In genomic region chr6:13304580-13305255, GRCh38 we compare ENCODE assay signal across 8 cellular contexts. TPM values are rescaled to one million over a fixed set of nuclear protein-coding genes. Genes with fewer than 3 reads are reported as not detected.
DNase-seq lines count a peak whose midpoint lies in the region; ATAC-seq and TF ChIP-seq lines count a peak whose summit lies in the region.

No MANE protein-coding gene starts in this region.

- TF ChIP-seq POLR2A in stomach (IDR thresholded peaks at IDR 0.05): no peak

- ATAC-seq in GM18499 (IDR thresholded peaks at IDR 0.05; ENCODE audit: insufficient read depth, unreplicated experiment) (peak; percentile 38), GM21786 (IDR thresholded peaks at IDR 0.05; ENCODE audit: unreplicated experiment) (peak; percentile 36)
- ATAC-seq in naive thymus-derived CD8-positive, alpha-beta T cell: no peak

- H3K4me3 Mint-ChIP-seq in T-helper 1 cell treated with Interleukin-12 subunit alpha and Interleukin-12 subunit beta and Interleukin-4 antibody, amounts not matched to agents 30 μg/mL and 1 μg/mL, for 36 hours: no peak overlapping the region
- peak overlapping the region in 2 of 10 donors; percentile 18 to 69 for H3K4me3 Mint-ChIP-seq in naive thymus-derived CD8-positive, alpha-beta T cell

- no peaks in the 10 kb centered on the region for H3K9me3 Mint-ChIP-seq in T-helper 1 cell treated with Interleukin-12 subunit alpha and Interleukin-12 subunit beta and Interleukin-4 antibody, amounts not matched to agents 30 μg/mL and 1 μg/mL, for 36 hours
- H3K9me3 Mint-ChIP-seq in naive thymus-derived CD8-positive, alpha-beta T cell: no peaks in the 10 kb centered on the region

- DNase-seq in stomach (no peak), AML-193 (lab: John Stamatoyannopoulos, UW) (no peak)
- DNase-seq in naive thymus-derived CD8-positive, alpha-beta T cell: no peak
- no peak for DNase-seq in activated CD4-positive, alpha-beta T cell treated with anti-CD3 and anti-CD28 coated beads for 4 hours

- peaks cover 56% of the 10 kb centered on the region for H3K36me3 Mint-ChIP-seq in T-helper 1 cell treated with Interleukin-12 subunit alpha and Interleukin-12 subunit beta and Interleukin-4 antibody, amounts not matched to agents 30 μg/mL and 1 μg/mL, for 36 hours (ENCODE audit: low read depth)
- H3K36me3 Mint-ChIP-seq in naive thymus-derived CD8-positive, alpha-beta T cell: peaks cover 6 to 88% (median 57%) of the 10 kb centered on the region in 3 donors

- WGBS in mesodermal cell (ENCODE audit: insufficient coverage in 2 of 2), 2 experiments: 95 to 96% methylated on average over 10 to 11 of the region's 11 CpGs
- 84 to 94% (median 92%) methylated on average over 11 of the region's 11 CpGs for WGBS in stomach, 5 donors

- no peak for TF ChIP-seq CTCF in stomach (IDR thresholded peaks at IDR 0.05)

- H3K4me3 ChIP-seq in mesodermal cell (ENCODE audit: extremely low read depth, insufficient read depth, low read length, poor library complexity, severe bottlenecking): no peak overlapping the region
- no peak overlapping the region for H3K4me3 ChIP-seq in stomach

- peak overlapping the region; percentile 3 for H3K27ac Mint-ChIP-seq in T-helper 1 cell treated with Interleukin-12 subunit alpha and Interleukin-12 subunit beta and Interleukin-4 antibody, amounts not matched to agents 30 μg/mL and 1 μg/mL, for 36 hours
- H3K27ac Mint-ChIP-seq in naive thymus-derived CD8-positive, alpha-beta T cell: peak overlapping the region in 2 of 10 donors; percentile 37 to 81

- H3K36me3 ChIP-seq in mesodermal cell (ENCODE audit: control insufficient read depth, insufficient read depth, low read length) (peaks cover 82% of the 10 kb centered on the region), stomach (peaks cover 0 to 74% (median 72%) of the 10 kb centered on the region in 4 donors)

- H3K27me3 ChIP-seq in stomach: no peaks in the 10 kb centered on the region

- POLR2A ChIA-PET in naive thymus-derived CD8-positive, alpha-beta T cell (lab: Charles Lee): no interaction called here

- no peak for TF ChIP-seq EP300 in stomach (IDR thresholded peaks at IDR 0.05)

- H3K4me1 Mint-ChIP-seq in T-helper 1 cell treated with Interleukin-12 subunit alpha and Interleukin-12 subunit beta and Interleukin-4 antibody, amounts not matched to agents 30 μg/mL and 1 μg/mL, for 36 hours (ENCODE audit: low read depth): peaks cover 29% of the 10 kb centered on the region
- H3K4me1 Mint-ChIP-seq in naive thymus-derived CD8-positive, alpha-beta T cell: peaks cover 0 to 53% (median 7%) of the 10 kb centered on the region in 4 donors

- H3K4me1 ChIP-seq in mesodermal cell (ENCODE audit: control insufficient read depth, insufficient read depth, low read length, poor library complexity, severe bottlenecking) (peaks cover 25% of the 10 kb centered on the region), stomach (peaks cover 4 to 34% (median 20%) of the 10 kb centered on the region in 4 donors)

- H3K9me3 ChIP-seq in mesodermal cell (ENCODE audit: control insufficient read depth, low read length) (no peaks in the 10 kb centered on the region), stomach (no peaks in the 10 kb centered on the region)

- H3K27me3 Mint-ChIP-seq in T-helper 1 cell treated with Interleukin-12 subunit alpha and Interleukin-12 subunit beta and Interleukin-4 antibody, amounts not matched to agents 30 μg/mL and 1 μg/mL, for 36 hours (ENCODE audit: low read depth): no peaks in the 10 kb centered on the region
- no peaks in the 10 kb centered on the region for H3K27me3 Mint-ChIP-seq in naive thymus-derived CD8-positive, alpha-beta T cell

- intact Hi-C loops in stomach (cut with DNase I; ENCODE audit: low total_unique reads): no loop called here

- H3K27ac ChIP-seq in mesodermal cell (ENCODE audit: low read depth, low read length, severe bottlenecking): peak overlapping the region; percentile 17
- H3K27ac ChIP-seq in stomach: peak overlapping the region in 2 of 5 donors; percentile 77 to 80

RNA-seq across cellular contexts. Expression of gene TBC1D7, which starts 23.6 kb away (rescaled TPM):
- polyA plus RNA-seq in mesodermal cell (2013, experiment 1 of 2): 55.5 TPM
- polyA plus RNA-seq in mesodermal cell (2013, experiment 2 of 2): 49.7 TPM
- total RNA-seq in stomach: 10 to 100 TPM in 1 of 5 donors, 1 to 10 TPM in 3, not detected in 1; 2.7 to 20.4 (median 7.5) TPM
- polyA plus RNA-seq in stomach: 10 to 100 TPM in 2 of 3 donors, 1 to 10 TPM in 1; 8.2 to 15.3 (median 10.2) TPM
- 10 to 100 TPM; 17.9 to 19.2 TPM for total RNA-seq in naive thymus-derived CD8-positive, alpha-beta T cell
- 10 to 100 TPM; 11.8 to 17.1 (median 12.5) TPM for polyA plus RNA-seq in naive thymus-derived CD8-positive, alpha-beta T cell

Comparison
In these comparisons a context has a peak if more than half of its experiments do, and no peak if none do; other contexts are left out.
1. ATAC-seq: peak in GM18499 (single experiment) and GM21786 (single experiment); none in naive thymus-derived CD8-positive, alpha-beta T cell (0 of 2).